Comparison of ENCODE assay signal across 9 cellular contexts in the genomic region with DNA sequence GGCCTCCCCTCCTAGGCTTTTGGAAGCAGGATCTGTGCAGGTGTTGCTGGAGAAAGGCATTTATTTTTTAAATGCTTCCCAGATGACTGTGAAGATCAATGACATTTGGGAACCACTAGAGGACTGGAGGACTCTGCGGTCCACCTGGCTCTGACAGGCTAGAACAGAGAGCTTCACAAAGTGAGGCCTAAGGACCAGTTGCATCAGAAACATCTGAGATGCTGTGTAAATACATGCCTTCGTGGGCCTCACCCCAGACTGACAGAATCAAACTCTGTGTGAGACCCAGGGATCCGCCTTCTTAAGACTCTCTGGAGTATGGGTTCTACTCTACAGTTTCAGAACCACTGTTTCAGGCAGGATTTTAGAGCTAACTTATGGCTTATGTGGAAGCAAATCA.
A peak's percentile ranks its signal among the peaks of the same experiment; 100 is the strongest.
DNase-seq lines count a peak whose midpoint lies in the region; ATAC-seq and TF ChIP-seq lines count a peak whose summit lies in the region.
"Had no signal": no experiment of that assay in that cellular context is flagged by ENCODE, and none has a peak within 500 bp of the region (broad histone marks: within the 10 kb centered on the region; RNA-seq: fewer than 3 reads in every experiment).

No MANE protein-coding gene starts in this region.

- WGBS in prostate gland = 60% methylated on average over 3 of the region's 3 CpGs

- H3K9me3 Mint-ChIP-seq in stimulated activated memory B cell treated with anti-CD40 and anti-IgM and Interleukin-4, amounts not matched to agents 10 μg/mL and 1 μg/mL and 100 μg/mL, for 72 hours = no peaks in the 10 kb centered on the region

- ATAC-seq in stimulated activated memory B cell treated with anti-CD40 and anti-IgM and Interleukin-4, amounts not matched to agents 10 μg/mL and 1 μg/mL and 100 μg/mL, for 72 hours = no peak

- TF ChIP-seq POLR2A in prostate gland (IDR thresholded peaks at IDR 0.05) = no peak

- no peaks in the 10 kb centered on the region for H3K9me3 ChIP-seq in colonic mucosa
- no peaks in the 10 kb centered on the region for H3K9me3 ChIP-seq in prostate gland

- intact Hi-C loops in colonic mucosa (cut with DNase I) (loop anchor here (5.0 kb wide), 1 partner anchor 333 kb away; no protein-coding TSS in a partner anchor), prostate gland (cut with DNase I) (loop anchor here (10.0 kb wide), 1 partner anchor 651 kb away; no protein-coding TSS in a partner anchor)

- H3K4me1 Mint-ChIP-seq in stimulated activated memory B cell treated with anti-CD40 and anti-IgM and Interleukin-4, amounts not matched to agents 10 μg/mL and 1 μg/mL and 100 μg/mL, for 72 hours = peaks cover 58% of the 10 kb centered on the region

- H3K27ac Mint-ChIP-seq in stimulated activated memory B cell treated with anti-CD40 and anti-IgM and Interleukin-4, amounts not matched to agents 10 μg/mL and 1 μg/mL and 100 μg/mL, for 72 hours = peak overlapping the region; percentile 80

- no peaks in the 10 kb centered on the region for H3K27me3 ChIP-seq in colonic mucosa
- H3K27me3 ChIP-seq in prostate gland (replicated peaks; ENCODE audit: insufficient read depth) = no peaks in the 10 kb centered on the region

- no peak overlapping the region for H3K9ac ChIP-seq in colonic mucosa (ENCODE audit: low read depth in 2 of 2, low read length in 2 of 2)

- no peaks in the 10 kb centered on the region for H3K36me3 ChIP-seq in colonic mucosa
- no peaks in the 10 kb centered on the region for H3K36me3 ChIP-seq in prostate gland

- peak; percentile 67 for DNase-seq in activated effector memory CD4-positive, alpha-beta T cell treated with anti-CD3 and anti-CD28 coated beads, Interleukin-2, amount 50 U/mL, for 16 hours
- no peak for DNase-seq in activated effector memory CD4-positive, alpha-beta T cell treated with Interleukin-2 at 50 U/mL for 16 hours
- DNase-seq in NCI-H2107 treated with DMSO at 0.1 percent for 48 hours (lab: John Stamatoyannopoulos, UW; ENCODE audit: unreplicated experiment) = peak; percentile 34
- DNase-seq in colonic mucosa = no peak
- no peak for DNase-seq in putamen (ENCODE audit: low spot score)
- no peak for DNase-seq in cerebellum (ENCODE audit: low spot score)
- no peak for DNase-seq in prostate gland (ENCODE audit: low spot score)
- DNase-seq: C1 segment of cervical spinal cord had no signal

- no peak overlapping the region for H3K4me3 ChIP-seq in colonic mucosa
- no peak overlapping the region for H3K4me3 ChIP-seq in prostate gland

- no peaks in the 10 kb centered on the region for H3K27me3 Mint-ChIP-seq in stimulated activated memory B cell treated with anti-CD40 and anti-IgM and Interleukin-4, amounts not matched to agents 10 μg/mL and 1 μg/mL and 100 μg/mL, for 72 hours

- no peak for TF ChIP-seq CTCF in colonic mucosa (IDR thresholded peaks at IDR 0.05)
- TF ChIP-seq CTCF in prostate gland (IDR thresholded peaks at IDR 0.05) = no peak

- H3K36me3 Mint-ChIP-seq in stimulated activated memory B cell treated with anti-CD40 and anti-IgM and Interleukin-4, amounts not matched to agents 10 μg/mL and 1 μg/mL and 100 μg/mL, for 72 hours = no peaks in the 10 kb centered on the region

- H3K27ac ChIP-seq in colonic mucosa = peak overlapping the region; percentile 5
- H3K27ac ChIP-seq in prostate gland = no peak overlapping the region

- no peak overlapping the region for H3K4me3 Mint-ChIP-seq in stimulated activated memory B cell treated with anti-CD40 and anti-IgM and Interleukin-4, amounts not matched to agents 10 μg/mL and 1 μg/mL and 100 μg/mL, for 72 hours

- no peaks in the 10 kb centered on the region for H3K4me1 ChIP-seq in colonic mucosa
- no peaks in the 10 kb centered on the region for H3K4me1 ChIP-seq in prostate gland (replicated peaks)

Comparison
In these comparisons a context has a peak if more than half of its experiments do, and no peak if none do; other contexts are left out.
1. DNase-seq: peak in activated effector memory CD4-positive, alpha-beta T cell treated with anti-CD3 and anti-CD28 coated beads, Interleukin-2, amount 50 U/mL, for 16 hours (single experiment) and NCI-H2107 treated with DMSO at 0.1 percent for 48 hours (single experiment); none in activated effector memory CD4-positive, alpha-beta T cell treated with Interleukin-2 at 50 U/mL for 16 hours (single experiment), colonic mucosa (single experiment), putamen (single experiment), cerebellum (single experiment) and prostate gland (single experiment).